In genomic region chr10:102564209-102564834, GRCh38 we compare ENCODE assay signal across 16 cellular contexts.
"Had no signal": no experiment of that assay in that cellular context is flagged by ENCODE, and none has a peak within 500 bp of the region (broad histone marks: within the 10 kb centered on the region; RNA-seq: fewer than 3 reads in every experiment).

No MANE protein-coding gene starts in this region.

- DNase-seq: activated CD4-positive, alpha-beta T cell treated with anti-CD3 and anti-CD28 coated beads for 4 hours; activated CD8-positive, alpha-beta T cell treated with anti-CD3 and anti-CD28 coated beads for 36 hours; activated effector memory CD4-positive, alpha-beta T cell treated with Interleukin-2 at 50 U/mL for 16 hours; activated naive CD4-positive, alpha-beta T cell treated with anti-CD3 and anti-CD28 coated beads, Interleukin-2, amount 50 U/mL, for 16 hours; activated T-cell treated with anti-CD3 and anti-CD28 coated beads, Interleukin-2, amount 50 U/mL, for 4 hours; erythroblast; heart right ventricle; left colon; right lobe of liver; stomach had no signal

- H3K9me3 Mint-ChIP-seq: activated CD8-positive, alpha-beta T cell treated with anti-CD3 and anti-CD28 coated beads for 36 hours; activated T-cell treated with anti-CD3 and anti-CD28 coated beads, Interleukin-2, amount 50 U/mL, for 4 hours; mesothelial cell of epicardium; WTC11 had no signal

- ATAC-seq: activated CD8-positive, alpha-beta T cell treated with anti-CD3 and anti-CD28 coated beads for 36 hours; activated T-cell treated with anti-CD3 and anti-CD28 coated beads, Interleukin-2, amount 50 U/mL, for 4 hours; gastroesophageal sphincter; heart right ventricle; left colon; right lobe of liver; WTC11 had no signal

- H3K36me3 Mint-ChIP-seq: WTC11 had no signal

- H3K27me3 Mint-ChIP-seq: activated CD8-positive, alpha-beta T cell treated with anti-CD3 and anti-CD28 coated beads for 36 hours had no signal

- H3K4me3 Mint-ChIP-seq: activated CD8-positive, alpha-beta T cell treated with anti-CD3 and anti-CD28 coated beads for 36 hours; activated T-cell treated with anti-CD3 and anti-CD28 coated beads, Interleukin-2, amount 50 U/mL, for 4 hours; mesothelial cell of epicardium; WTC11 had no signal

- FAIRE-seq: astrocyte, bronchial epithelial cell, urothelium cell line had no signal

- H3K27ac Mint-ChIP-seq: activated CD8-positive, alpha-beta T cell treated with anti-CD3 and anti-CD28 coated beads for 36 hours; mesothelial cell of epicardium; WTC11 had no signal
